In the genomic region with DNA sequence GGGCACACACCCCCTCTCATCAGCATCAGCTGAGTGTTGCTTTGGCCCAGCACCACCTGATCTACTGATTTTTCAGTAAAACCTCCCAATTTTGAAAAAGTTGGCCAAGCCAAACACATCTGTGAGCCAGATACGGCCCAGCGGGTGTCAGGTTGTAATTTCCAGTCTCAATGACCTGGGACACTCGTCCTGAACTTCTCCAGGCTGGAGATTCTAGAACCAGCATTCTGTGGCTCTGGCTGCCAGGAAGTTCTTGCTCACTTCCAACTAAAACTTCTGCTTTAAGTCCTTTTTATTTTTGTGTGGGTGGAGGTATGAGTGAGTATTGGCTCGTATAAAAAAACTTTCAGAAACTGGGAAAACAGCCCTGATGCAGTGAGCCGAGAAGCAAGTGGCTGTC, we compare ENCODE assay signal across 16 cellular contexts. TPM values are rescaled to one million over a fixed set of nuclear protein-coding genes. Genes with fewer than 3 reads are reported as not detected.
DNase-seq lines count a peak whose midpoint lies in the region; ATAC-seq, FAIRE-seq and TF ChIP-seq lines count a peak whose summit lies in the region.
"Had no signal": no experiment of that assay in that cellular context is flagged by ENCODE, and none has a peak within 500 bp of the region (broad histone marks: within the 10 kb centered on the region; RNA-seq: fewer than 3 reads in every experiment).

No MANE protein-coding gene starts in this region.

- ATAC-seq in GM18502 (IDR thresholded peaks at IDR 0.05; ENCODE audit: poor library complexity, unreplicated experiment): no peak

- 65 to 70% methylated on average over 5 of the region's 5 CpGs for WGBS in sigmoid colon, 2 donors
- no CpG with 5 or more reads among the region's 5 CpGs for WGBS in mesendoderm (ENCODE audit: extremely low coverage, insufficient coverage, low lambda C conversion rate)

- no peak overlapping the region for H3K4me2 ChIP-seq in mesendoderm (ENCODE audit: low read length)

- H3K4ac ChIP-seq in mesendoderm (ENCODE audit: low read depth, low read length): no peak overlapping the region

- DNase-seq in AG08395 (ENCODE audit: low spot score) (peak; percentile 39), chondrocyte (ENCODE audit: low spot score) (peak; percentile 15), right atrium auricular region (ENCODE audit: low spot score) (no peak), sigmoid colon (peak; percentile 74), H54 (ENCODE audit: insufficient read length, low spot score) (no peak), mesendoderm (no peak), HAP-1 (ENCODE audit: low spot score in 2 of 2) (no peak)
- DNase-seq: activated CD4-positive, alpha-beta T cell treated with anti-CD3 and anti-CD28 coated beads, Interleukin-2, amount 10 ng/mL, durations not matched to agents 24 days and 14 days; Caco-2; NCI-H1105 treated with DMSO at 0.1 percent for 48 hours had no signal

- H3K79me2 ChIP-seq in mesendoderm (ENCODE audit: control insufficient read depth, insufficient read depth, low read length): no peaks in the 10 kb centered on the region

- no peak for TF ChIP-seq CTCF in chondrocyte (IDR thresholded peaks at IDR 0.05)
- no peak for TF ChIP-seq CTCF in right atrium auricular region (IDR thresholded peaks at IDR 0.05)
- no peak for TF ChIP-seq CTCF in sigmoid colon (IDR thresholded peaks at IDR 0.05)

- TF ChIP-seq EP300 in sigmoid colon (IDR thresholded peaks at IDR 0.05): no peak

- no peaks in the 10 kb centered on the region for H3K79me1 ChIP-seq in mesendoderm (ENCODE audit: low read length)

- no peak overlapping the region for H3K9ac ChIP-seq in mesendoderm (ENCODE audit: low read length)

- TF ChIP-seq POLR2A in sigmoid colon (IDR thresholded peaks at IDR 0.05) (no peak), H54 (IDR thresholded peaks at IDR 0.05; ENCODE audit: low read depth, low read length) (no peak)

- no peak overlapping the region for H2BK5ac ChIP-seq in mesendoderm (ENCODE audit: low read length)

- no peaks in the 10 kb centered on the region for H3K9me3 Mint-ChIP-seq in chondrocyte (ENCODE audit: low read depth)
- H3K9me3 Mint-ChIP-seq: activated CD4-positive, alpha-beta T cell treated with anti-CD3 and anti-CD28 coated beads, Interleukin-2, amount 10 ng/mL, durations not matched to agents 24 days and 14 days; IgD-negative memory B cell had no signal

- H3K4me1 ChIP-seq in right atrium auricular region: peaks cover 0 to 12% of the 10 kb centered on the region in 2 donors
- peaks cover 0 to 37% (median 25%) of the 10 kb centered on the region in 4 donors for H3K4me1 ChIP-seq in sigmoid colon
- H3K4me1 ChIP-seq in mesendoderm (ENCODE audit: control insufficient read depth, low read depth, low read length): peaks cover 2% of the 10 kb centered on the region
- no peaks in the 10 kb centered on the region for H3K4me1 ChIP-seq in HAP-1

- H3K4me3 ChIP-seq in right atrium auricular region (no peak overlapping the region), sigmoid colon (no peak overlapping the region), mesendoderm (ENCODE audit: low read length) (no peak overlapping the region), HAP-1 (no peak overlapping the region)

- no peaks in the 10 kb centered on the region for H3K36me3 ChIP-seq in right atrium auricular region
- no peaks in the 10 kb centered on the region for H3K36me3 ChIP-seq in sigmoid colon
- H3K36me3 ChIP-seq in mesendoderm (ENCODE audit: control insufficient read depth, insufficient read depth, low read length): no peaks in the 10 kb centered on the region
- no peaks in the 10 kb centered on the region for H3K36me3 ChIP-seq in HAP-1 (replicated peaks)

- H4K8ac ChIP-seq in mesendoderm (ENCODE audit: low read depth, low read length): no peak overlapping the region

- H4K5ac ChIP-seq in mesendoderm (ENCODE audit: low read length): no peak overlapping the region

- no peak overlapping the region for H3K23ac ChIP-seq in mesendoderm (ENCODE audit: low read length)

- no peak overlapping the region for H2BK15ac ChIP-seq in mesendoderm (replicated peaks; ENCODE audit: low read depth)

- H2AK5ac ChIP-seq in mesendoderm (ENCODE audit: low read length): no peak overlapping the region

- in situ Hi-C loops in HAP-1 (cut with MboI; ENCODE audit: low sequenced_read_pairs): no loop called here

- H3K27me3 ChIP-seq in right atrium auricular region: no peaks in the 10 kb centered on the region
- H3K27me3 ChIP-seq in sigmoid colon: peaks cover 2 to 18% (median 4%) of the 10 kb centered on the region in 3 donors
- H3K27me3 ChIP-seq in mesendoderm (ENCODE audit: insufficient read depth, low read length, poor library complexity): no peaks in the 10 kb centered on the region
- H3K27me3 ChIP-seq in HAP-1 (ENCODE audit: low read depth): no peaks in the 10 kb centered on the region

- FAIRE-seq in H54 (lab: Jason Lieb, UNC): no peak
- FAIRE-seq: A204.1 had no signal

- H3K4me3 Mint-ChIP-seq in chondrocyte (ENCODE audit: unreplicated experiment): peak overlapping the region; percentile 11
- H3K4me3 Mint-ChIP-seq: activated CD4-positive, alpha-beta T cell treated with anti-CD3 and anti-CD28 coated beads, Interleukin-2, amount 10 ng/mL, durations not matched to agents 24 days and 14 days; IgD-negative memory B cell had no signal

- peaks cover 77% of the 10 kb centered on the region for H3K4me1 Mint-ChIP-seq in chondrocyte (ENCODE audit: low read depth)
- H3K4me1 Mint-ChIP-seq: activated CD4-positive, alpha-beta T cell treated with anti-CD3 and anti-CD28 coated beads, Interleukin-2, amount 10 ng/mL, durations not matched to agents 24 days and 14 days; IgD-negative memory B cell had no signal

- peak overlapping the region; percentile 43 to 57 for H3K27ac ChIP-seq in right atrium auricular region
- H3K27ac ChIP-seq in sigmoid colon: peak overlapping the region; percentile 61 to 73 (median 68)
- no peak overlapping the region for H3K27ac ChIP-seq in mesendoderm (ENCODE audit: low read depth, low read length)

- H3K27me3 Mint-ChIP-seq in chondrocyte (ENCODE audit: low read depth): no peaks in the 10 kb centered on the region

- H2BK120ac ChIP-seq in mesendoderm (ENCODE audit: low read depth, low read length): no peak overlapping the region

- peaks cover 2% of the 10 kb centered on the region for H3K36me3 Mint-ChIP-seq in chondrocyte (ENCODE audit: low read depth)
- H3K36me3 Mint-ChIP-seq: IgD-negative memory B cell had no signal

- H3K9me3 ChIP-seq in right atrium auricular region: no peaks in the 10 kb centered on the region
- H3K9me3 ChIP-seq in sigmoid colon: no peaks in the 10 kb centered on the region
- no peaks in the 10 kb centered on the region for H3K9me3 ChIP-seq in HAP-1
- H3K9me3 ChIP-seq: Caco-2 had no signal

- H3K27ac Mint-ChIP-seq in chondrocyte (ENCODE audit: unreplicated experiment): peak overlapping the region; percentile 85
- H3K27ac Mint-ChIP-seq: activated CD4-positive, alpha-beta T cell treated with anti-CD3 and anti-CD28 coated beads, Interleukin-2, amount 10 ng/mL, durations not matched to agents 24 days and 14 days had no signal

- H3K56ac ChIP-seq in mesendoderm (ENCODE audit: low read length): no peak overlapping the region

- H3K18ac ChIP-seq in mesendoderm (ENCODE audit: low read length): no peak overlapping the region

- intact Hi-C loops in sigmoid colon (cut with DNase I): no loop called here

RNA-seq across cellular contexts. Expression of gene KIAA1755, which starts 5.1 kb away (rescaled TPM):
- total RNA-seq in chondrocyte (17.6 to 18.8 TPM (median 17.8 TPM) in 3 replicates), right atrium auricular region (1 to 10 TPM; 3.1 to 4.2 TPM), sigmoid colon (10 to 100 TPM in 3 of 4 donors, 1 to 10 TPM in 1; 9.2 to 39.1 (median 17.1) TPM)
- polyA plus RNA-seq in sigmoid colon: 1 to 10 TPM in 2 of 3 donors, not detected in 1; 1.2 to 6.4 TPM
- 0.13 TPM for polyA plus RNA-seq in mesendoderm (2013, experiment 1 of 2)
- 0.15 TPM for polyA plus RNA-seq in mesendoderm (2013, experiment 2 of 2)
- total RNA-seq: activated CD4-positive, alpha-beta T cell treated with anti-CD3 and anti-CD28 coated beads, Interleukin-2, amount 10 ng/mL, durations not matched to agents 24 days and 14 days; NCI-H460; T-helper 1 cell treated with Interleukin-12 subunit alpha and Interleukin-12 subunit beta and Interleukin-4 antibody, amounts not matched to agents 30 ng/mL and 1 ng/mL, for 36 hours had no signal
- polyA plus RNA-seq: IgD-negative memory B cell had no signal

RNA-seq across cellular contexts. Expression of gene BPI, which starts 48.6 kb away (rescaled TPM):
- total RNA-seq in chondrocyte (0.55 to 0.74 TPM (median 0.68 TPM) in 3 replicates), right atrium auricular region (not detected), sigmoid colon (under 1 TPM in 1 of 4 donors, not detected in 3; 0.99 TPM)
- polyA plus RNA-seq in sigmoid colon: under 1 TPM in 1 of 3 donors, not detected in 2; 0.09 TPM
- not detected for polyA plus RNA-seq in mesendoderm (2013, experiment 1 of 2)
- not detected for polyA plus RNA-seq in mesendoderm (2013, experiment 2 of 2)
- total RNA-seq: activated CD4-positive, alpha-beta T cell treated with anti-CD3 and anti-CD28 coated beads, Interleukin-2, amount 10 ng/mL, durations not matched to agents 24 days and 14 days; Caco-2; NCI-H460; pulmonary artery endothelial cell; T-helper 1 cell treated with Interleukin-12 subunit alpha and Interleukin-12 subunit beta and Interleukin-4 antibody, amounts not matched to agents 30 ng/mL and 1 ng/mL, for 36 hours had no signal
- polyA plus RNA-seq: IgD-negative memory B cell had no signal

Comparison
In these comparisons a context has a peak if more than half of its experiments do, and no peak if none do; other contexts are left out.
1. DNase-seq: peak in AG08395 (single experiment), chondrocyte (single experiment) and sigmoid colon (single experiment); none in right atrium auricular region (single experiment), H54 (single experiment), mesendoderm (single experiment) and HAP-1 (0 of 2).